ENCODE assay signal across 8 cellular contexts in genomic region chr17:1267471-1267947, GRCh38. TPM values are rescaled to one million over a fixed set of nuclear protein-coding genes. Genes with fewer than 3 reads are reported as not detected.
DNase-seq lines count a peak whose midpoint lies in the region; ATAC-seq and TF ChIP-seq lines count a peak whose summit lies in the region.

No MANE protein-coding gene starts in this region.

- H3K27ac ChIP-seq in iPS DF 6.9 (ENCODE audit: low read length) (no peak overlapping the region), smooth muscle cell (ENCODE audit: low read depth) (peak overlapping the region; percentile 54)

- H3K9me3 ChIP-seq in iPS DF 6.9 (ENCODE audit: control insufficient read depth, insufficient read depth, low read length) (no peaks in the 10 kb centered on the region), smooth muscle cell (replicated peaks; ENCODE audit: low read depth) (no peaks in the 10 kb centered on the region)

- no peaks in the 10 kb centered on the region for H3K4me1 ChIP-seq in iPS DF 6.9 (ENCODE audit: control insufficient read depth, insufficient read depth, low read length)
- H3K4me1 ChIP-seq in smooth muscle cell (ENCODE audit: low read depth) = no peaks in the 10 kb centered on the region

- no peaks in the 10 kb centered on the region for H3K27me3 ChIP-seq in iPS DF 6.9 (ENCODE audit: control insufficient read depth, insufficient read depth, low read length)
- H3K27me3 ChIP-seq in smooth muscle cell (ENCODE audit: low read depth) = no peaks in the 10 kb centered on the region

- no peaks in the 10 kb centered on the region for H3K9me3 Mint-ChIP-seq in activated naive CD8-positive, alpha-beta T cell (ENCODE audit: low read depth)

- peak overlapping the region; percentile 91 for H2AFZ ChIP-seq in smooth muscle cell (ENCODE audit: low read depth)

- H3K27me3 Mint-ChIP-seq in activated naive CD8-positive, alpha-beta T cell = peaks cover 1% of the 10 kb centered on the region

- TF ChIP-seq CTCF in smooth muscle cell (IDR thresholded peaks at IDR 0.05; ENCODE audit: borderline replicate concordance, insufficient read depth, poor library complexity, severe bottlenecking) = no peak

- DNase-seq in NCI-H1694 treated with DMSO at 0.1 percent for 48 hours (lab: John Stamatoyannopoulos, UW) (peak; percentile 22), NCI-H1694 (lab: John Stamatoyannopoulos, UW) (no peak), iPS DF 6.9 (ENCODE audit: low read depth, low spot score) (no peak), smooth muscle cell (lab: John Stamatoyannopoulos, UW; ENCODE audit: unreplicated experiment) (no peak)
- DNase-seq in stimulated activated CD4-positive, alpha-beta T cell treated with anti-CD3 and anti-CD28 coated beads, Interleukin-12 subunit alpha, Interleukin-12 subunit beta, amount 100 ng/mL, for 4 hours = no peak

- H3K9ac ChIP-seq in smooth muscle cell (ENCODE audit: low read depth) = peak overlapping the region; percentile 54

- no peaks in the 10 kb centered on the region for H3F3A ChIP-seq in smooth muscle cell (ENCODE audit: low read depth)

- ATAC-seq in GM21390 (IDR thresholded peaks at IDR 0.05; ENCODE audit: unreplicated experiment) (no peak), GM18502 (IDR thresholded peaks at IDR 0.05; ENCODE audit: poor library complexity, unreplicated experiment) (no peak)

- peak overlapping the region; percentile 94 for H3K4me2 ChIP-seq in smooth muscle cell

- H4K20me1 ChIP-seq in smooth muscle cell (ENCODE audit: low read depth) = no peaks in the 10 kb centered on the region

- peaks cover 12% of the 10 kb centered on the region for H3K4me1 Mint-ChIP-seq in activated naive CD8-positive, alpha-beta T cell (ENCODE audit: low read depth)

- WGBS in iPS DF 6.9 (ENCODE audit: insufficient coverage, insufficient read length) = no CpG with 5 or more reads among the region's 18 CpGs
- WGBS in smooth muscle cell (ENCODE audit: low lambda C conversion rate) = 39% methylated on average over 18 of the region's 18 CpGs

- H3K36me3 Mint-ChIP-seq in activated naive CD8-positive, alpha-beta T cell = no peaks in the 10 kb centered on the region

- H3K36me3 ChIP-seq in iPS DF 6.9 (ENCODE audit: control insufficient read depth, insufficient read depth, low read length) = no peaks in the 10 kb centered on the region; the same call in 1 of the 2 replicates
- no peaks in the 10 kb centered on the region for H3K36me3 ChIP-seq in smooth muscle cell (ENCODE audit: low read depth)

- H3K27ac Mint-ChIP-seq in activated naive CD8-positive, alpha-beta T cell = no peak overlapping the region

- H3K4me3 Mint-ChIP-seq in activated naive CD8-positive, alpha-beta T cell = peak overlapping the region; percentile 83

- H3K79me2 ChIP-seq in smooth muscle cell (ENCODE audit: low read depth) = no peaks in the 10 kb centered on the region

- H3K4me3 ChIP-seq in iPS DF 6.9 (ENCODE audit: low read length) = peak overlapping the region; percentile 73; the same call in 1 of the 2 replicates
- peak overlapping the region; percentile 88 for H3K4me3 ChIP-seq in smooth muscle cell

RNA-seq across cellular contexts. Expression of gene BHLHA9, which starts 2.7 kb away (rescaled TPM):
- not detected in 2 replicates for total RNA-seq in smooth muscle cell
- not detected in 2 replicates for polyA plus RNA-seq in smooth muscle cell

RNA-seq across cellular contexts. Expression of gene TRARG1, which starts 12.0 kb away (rescaled TPM):
- not detected in 2 replicates for total RNA-seq in smooth muscle cell
- 0.09 TPM in 1 of 2 replicates, not detected in the other for polyA plus RNA-seq in smooth muscle cell
